In the genomic region with DNA sequence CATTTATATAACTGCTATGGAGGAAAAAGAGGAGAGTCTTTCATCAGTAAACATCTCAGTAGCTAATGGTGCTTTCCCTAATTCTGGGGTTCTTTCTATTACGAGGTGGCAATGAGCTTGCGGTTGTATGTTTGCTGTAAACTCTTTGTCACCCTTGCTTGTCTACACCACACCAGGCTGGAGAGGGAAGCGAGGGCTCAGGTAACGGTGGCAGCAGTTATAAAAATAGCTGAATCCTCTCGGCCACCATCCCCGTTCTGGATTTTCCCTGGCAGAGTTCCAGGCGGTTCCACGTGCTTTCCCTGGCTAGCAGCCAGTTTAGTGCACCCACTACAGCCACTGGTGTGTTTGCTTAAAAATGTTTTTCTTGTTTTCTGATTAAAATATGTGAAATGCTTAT, we compare ENCODE assay signal across 1 cellular context.
TF ChIP-seq lines count a peak whose summit lies in the region.

No MANE protein-coding gene starts in this region.

TF ChIP-seq in HEK293, 187 proteins besides CTCF, POLR2A, EP300 and RAD21 (continued from another document):
- TF ChIP-seq, protein P1, sequence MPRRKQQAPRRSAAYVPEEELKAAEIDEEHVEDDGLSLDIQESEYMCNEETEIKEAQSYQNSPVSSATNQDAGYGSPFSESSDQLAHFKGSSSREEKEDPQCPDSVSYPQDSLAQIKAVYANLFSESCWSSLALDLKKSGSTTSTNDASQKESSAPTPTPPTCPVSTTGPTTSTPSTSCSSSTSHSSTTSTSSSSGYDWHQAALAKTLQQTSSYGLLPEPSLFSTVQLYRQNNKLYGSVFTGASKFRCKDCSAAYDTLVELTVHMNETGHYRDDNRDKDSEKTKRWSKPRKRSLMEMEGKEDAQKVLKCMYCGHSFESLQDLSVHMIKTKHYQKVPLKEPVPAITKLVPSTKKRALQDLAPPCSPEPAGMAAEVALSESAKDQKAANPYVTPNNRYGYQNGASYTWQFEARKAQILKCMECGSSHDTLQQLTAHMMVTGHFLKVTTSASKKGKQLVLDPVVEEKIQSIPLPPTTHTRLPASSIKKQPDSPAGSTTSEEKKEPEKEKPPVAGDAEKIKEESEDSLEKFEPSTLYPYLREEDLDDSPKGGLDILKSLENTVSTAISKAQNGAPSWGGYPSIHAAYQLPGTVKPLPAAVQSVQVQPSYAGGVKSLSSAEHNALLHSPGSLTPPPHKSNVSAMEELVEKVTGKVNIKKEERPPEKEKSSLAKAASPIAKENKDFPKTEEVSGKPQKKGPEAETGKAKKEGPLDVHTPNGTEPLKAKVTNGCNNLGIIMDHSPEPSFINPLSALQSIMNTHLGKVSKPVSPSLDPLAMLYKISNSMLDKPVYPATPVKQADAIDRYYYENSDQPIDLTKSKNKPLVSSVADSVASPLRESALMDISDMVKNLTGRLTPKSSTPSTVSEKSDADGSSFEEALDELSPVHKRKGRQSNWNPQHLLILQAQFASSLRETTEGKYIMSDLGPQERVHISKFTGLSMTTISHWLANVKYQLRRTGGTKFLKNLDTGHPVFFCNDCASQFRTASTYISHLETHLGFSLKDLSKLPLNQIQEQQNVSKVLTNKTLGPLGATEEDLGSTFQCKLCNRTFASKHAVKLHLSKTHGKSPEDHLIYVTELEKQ (tag by site-specific recombination; IDR thresholded peaks at IDR 0.05; ENCODE audit: borderline replicate concordance), result no peak
- TF ChIP-seq YY1 (tag by site-specific recombination; IDR thresholded peaks at IDR 0.05), result no peak
- peak; percentile 56; the same call in 1 of the 2 replicates for TF ChIP-seq ZNF600 (tag by site-specific recombination; IDR thresholded peaks at IDR 0.05)
- no peak for TF ChIP-seq HOXD13 (CRISPR knock-in tag; IDR thresholded peaks at IDR 0.05; ENCODE audit: borderline replicate concordance)
- TF ChIP-seq ZNF670 (tag by site-specific recombination; IDR thresholded peaks at IDR 0.05; ENCODE audit: low read depth), result no peak
- TF ChIP-seq ZNF624 (tag by site-specific recombination; IDR thresholded peaks at IDR 0.05), result no peak
- TF ChIP-seq, protein P2, sequence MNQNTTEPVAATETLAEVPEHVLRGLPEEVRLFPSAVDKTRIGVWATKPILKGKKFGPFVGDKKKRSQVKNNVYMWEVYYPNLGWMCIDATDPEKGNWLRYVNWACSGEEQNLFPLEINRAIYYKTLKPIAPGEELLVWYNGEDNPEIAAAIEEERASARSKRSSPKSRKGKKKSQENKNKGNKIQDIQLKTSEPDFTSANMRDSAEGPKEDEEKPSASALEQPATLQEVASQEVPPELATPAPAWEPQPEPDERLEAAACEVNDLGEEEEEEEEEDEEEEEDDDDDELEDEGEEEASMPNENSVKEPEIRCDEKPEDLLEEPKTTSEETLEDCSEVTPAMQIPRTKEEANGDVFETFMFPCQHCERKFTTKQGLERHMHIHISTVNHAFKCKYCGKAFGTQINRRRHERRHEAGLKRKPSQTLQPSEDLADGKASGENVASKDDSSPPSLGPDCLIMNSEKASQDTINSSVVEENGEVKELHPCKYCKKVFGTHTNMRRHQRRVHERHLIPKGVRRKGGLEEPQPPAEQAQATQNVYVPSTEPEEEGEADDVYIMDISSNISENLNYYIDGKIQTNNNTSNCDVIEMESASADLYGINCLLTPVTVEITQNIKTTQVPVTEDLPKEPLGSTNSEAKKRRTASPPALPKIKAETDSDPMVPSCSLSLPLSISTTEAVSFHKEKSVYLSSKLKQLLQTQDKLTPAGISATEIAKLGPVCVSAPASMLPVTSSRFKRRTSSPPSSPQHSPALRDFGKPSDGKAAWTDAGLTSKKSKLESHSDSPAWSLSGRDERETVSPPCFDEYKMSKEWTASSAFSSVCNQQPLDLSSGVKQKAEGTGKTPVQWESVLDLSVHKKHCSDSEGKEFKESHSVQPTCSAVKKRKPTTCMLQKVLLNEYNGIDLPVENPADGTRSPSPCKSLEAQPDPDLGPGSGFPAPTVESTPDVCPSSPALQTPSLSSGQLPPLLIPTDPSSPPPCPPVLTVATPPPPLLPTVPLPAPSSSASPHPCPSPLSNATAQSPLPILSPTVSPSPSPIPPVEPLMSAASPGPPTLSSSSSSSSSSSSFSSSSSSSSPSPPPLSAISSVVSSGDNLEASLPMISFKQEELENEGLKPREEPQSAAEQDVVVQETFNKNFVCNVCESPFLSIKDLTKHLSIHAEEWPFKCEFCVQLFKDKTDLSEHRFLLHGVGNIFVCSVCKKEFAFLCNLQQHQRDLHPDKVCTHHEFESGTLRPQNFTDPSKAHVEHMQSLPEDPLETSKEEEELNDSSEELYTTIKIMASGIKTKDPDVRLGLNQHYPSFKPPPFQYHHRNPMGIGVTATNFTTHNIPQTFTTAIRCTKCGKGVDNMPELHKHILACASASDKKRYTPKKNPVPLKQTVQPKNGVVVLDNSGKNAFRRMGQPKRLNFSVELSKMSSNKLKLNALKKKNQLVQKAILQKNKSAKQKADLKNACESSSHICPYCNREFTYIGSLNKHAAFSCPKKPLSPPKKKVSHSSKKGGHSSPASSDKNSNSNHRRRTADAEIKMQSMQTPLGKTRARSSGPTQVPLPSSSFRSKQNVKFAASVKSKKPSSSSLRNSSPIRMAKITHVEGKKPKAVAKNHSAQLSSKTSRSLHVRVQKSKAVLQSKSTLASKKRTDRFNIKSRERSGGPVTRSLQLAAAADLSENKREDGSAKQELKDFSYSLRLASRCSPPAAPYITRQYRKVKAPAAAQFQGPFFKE (tag by site-specific recombination; IDR thresholded peaks at IDR 0.05; ENCODE audit: borderline replicate concordance), result no peak
- no peak for TF ChIP-seq ZFP3 (tag by site-specific recombination; IDR thresholded peaks at IDR 0.05; ENCODE audit: low read depth)
